In the genomic region with DNA sequence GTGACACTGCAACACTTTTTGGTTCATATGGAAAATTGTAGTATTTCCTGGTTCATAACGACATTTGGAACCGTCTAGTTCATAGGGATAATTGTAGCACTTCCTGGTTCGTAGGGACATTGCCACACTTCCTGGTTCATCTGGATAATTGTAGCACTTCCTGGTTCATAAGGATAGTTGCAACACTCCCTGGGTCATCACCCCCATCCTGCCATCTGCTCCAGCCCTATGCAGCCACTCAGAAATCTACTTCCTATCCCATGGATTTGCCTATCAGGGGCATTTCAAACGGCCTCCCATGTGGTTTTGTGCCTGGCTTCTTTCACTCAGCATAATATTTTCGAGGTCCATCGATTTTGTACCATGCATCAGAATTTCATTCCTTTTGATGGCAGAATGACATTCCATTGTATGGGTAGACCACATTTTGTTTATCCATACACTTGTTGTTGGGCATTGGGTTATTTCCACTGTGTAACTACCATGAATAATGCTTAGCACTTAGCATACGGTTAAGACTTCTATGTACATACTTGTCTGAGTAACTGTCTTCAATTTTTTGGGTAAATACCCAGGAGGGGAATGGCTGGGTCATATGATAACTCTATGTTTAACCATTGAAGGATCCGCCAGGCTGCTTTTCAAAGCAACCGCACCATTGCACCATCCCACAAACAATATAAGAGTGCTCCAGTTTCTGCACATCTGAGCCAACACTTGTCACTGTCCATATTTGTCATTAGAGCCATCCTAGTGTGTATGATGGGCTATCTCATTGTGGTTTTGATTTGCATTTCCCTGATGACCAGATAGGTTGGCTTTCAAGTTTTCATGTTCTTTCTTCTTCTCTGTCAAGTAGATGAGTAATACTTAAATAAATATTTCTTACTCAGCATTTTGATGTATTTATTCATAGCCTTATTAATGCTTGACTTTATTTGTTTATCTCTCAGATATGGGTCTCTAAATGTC, we compare ENCODE assay signal across 18 cellular contexts. TPM values are rescaled to one million over a fixed set of nuclear protein-coding genes. Genes with fewer than 3 reads are reported as not detected.
DNase-seq lines count a peak whose midpoint lies in the region; ATAC-seq and TF ChIP-seq lines count a peak whose summit lies in the region.
"Had no signal": no experiment of that assay in that cellular context is flagged by ENCODE, and none has a peak within 500 bp of the region (broad histone marks: within the 10 kb centered on the region; RNA-seq: fewer than 3 reads in every experiment).

No MANE protein-coding gene starts in this region.

- no peak overlapping the region for H2AFZ ChIP-seq in Karpas-422 (ENCODE audit: low read length)
- H2AFZ ChIP-seq: neural progenitor cell had no signal

- H4K20me1 ChIP-seq in Karpas-422 (ENCODE audit: insufficient read depth, low read depth, low read length): no peaks in the 10 kb centered on the region

- H3K79me2 ChIP-seq in Karpas-422 (ENCODE audit: low read length): peaks cover 12% of the 10 kb centered on the region

- 0 out of 2 replicates have a peak, but pooled peaks cover 4% of the 10 kb centered on the region for H3K9me2 ChIP-seq in Karpas-422 (replicated peaks; ENCODE audit: insufficient read depth, low read length)

- H3K9me3 ChIP-seq in Karpas-422 (ENCODE audit: low read length): peaks cover 22% of the 10 kb centered on the region
- H3K9me3 ChIP-seq in thymus (ENCODE audit: control insufficient read depth): peaks cover 1% of the 10 kb centered on the region
- peaks cover 0 to 44% (median 3%) of the 10 kb centered on the region in 12 donors for H3K9me3 ChIP-seq in heart left ventricle

- intact Hi-C loops in heart left ventricle (cut with DNase I): no loop called here

- no peak overlapping the region for H3K27ac Mint-ChIP-seq in activated naive CD8-positive, alpha-beta T cell
- H3K27ac Mint-ChIP-seq in activated naive CD8-positive, alpha-beta T cell treated with anti-CD3 and anti-CD28 coated beads for 36 hours: no peak overlapping the region
- peak overlapping the region; percentile 98 to 99 for H3K27ac Mint-ChIP-seq in effector memory CD8-positive, alpha-beta T cell
- H3K27ac Mint-ChIP-seq: H9, neural progenitor cell had no signal

- 97% methylated on average over 9 of the region's 9 CpGs for WGBS in thymus
- 92 to 94% (median 94%) methylated on average over 9 of the region's 9 CpGs for WGBS in heart left ventricle, 4 donors

- no peaks in the 10 kb centered on the region for H3K27me3 ChIP-seq in Karpas-422 (ENCODE audit: low read length)
- no peaks in the 10 kb centered on the region for H3K27me3 ChIP-seq in thymus (ENCODE audit: control insufficient read depth, insufficient read depth)
- no peaks in the 10 kb centered on the region for H3K27me3 ChIP-seq in heart left ventricle
- H3K27me3 ChIP-seq: neural progenitor cell, upper lobe of left lung had no signal

- TF ChIP-seq POLR2A in heart left ventricle (IDR thresholded peaks at IDR 0.05): no peak

- H3K27me3 Mint-ChIP-seq in activated naive CD8-positive, alpha-beta T cell: no peaks in the 10 kb centered on the region
- no peaks in the 10 kb centered on the region for H3K27me3 Mint-ChIP-seq in activated naive CD8-positive, alpha-beta T cell treated with anti-CD3 and anti-CD28 coated beads for 36 hours
- H3K27me3 Mint-ChIP-seq in effector memory CD8-positive, alpha-beta T cell: no peaks in the 10 kb centered on the region

- ATAC-seq in effector memory CD8-positive, alpha-beta T cell (replicated peaks): no peak
- no peak for ATAC-seq in heart left ventricle

- H3K4me1 ChIP-seq in Karpas-422 (ENCODE audit: low read length) (peaks cover 20% of the 10 kb centered on the region), thymus (ENCODE audit: control insufficient read depth, insufficient read depth, low read length) (no peaks in the 10 kb centered on the region), heart left ventricle (peaks cover 0 to 5% (median 0%) of the 10 kb centered on the region in 12 donors)
- H3K4me1 ChIP-seq: neural progenitor cell, upper lobe of left lung had no signal

- H3K4me3 ChIP-seq in Karpas-422 (ENCODE audit: low read length) (peak overlapping the region; percentile 47; the same call in 1 of the 2 replicates), thymus (ENCODE audit: low read length) (no peak overlapping the region), heart left ventricle (no peak overlapping the region)
- H3K4me3 ChIP-seq: neural progenitor cell, smooth muscle cell, upper lobe of left lung had no signal

- no peak overlapping the region for H3K4me2 ChIP-seq in Karpas-422 (ENCODE audit: low read depth, low read length, poor library complexity, severe bottlenecking)
- H3K4me2 ChIP-seq: neural progenitor cell, smooth muscle cell had no signal

- peaks cover 55% of the 10 kb centered on the region for H3K36me3 Mint-ChIP-seq in activated naive CD8-positive, alpha-beta T cell
- H3K36me3 Mint-ChIP-seq in activated naive CD8-positive, alpha-beta T cell treated with anti-CD3 and anti-CD28 coated beads for 36 hours: peaks cover 56% of the 10 kb centered on the region
- peaks cover 38% of the 10 kb centered on the region for H3K36me3 Mint-ChIP-seq in effector memory CD8-positive, alpha-beta T cell (ENCODE audit: insufficient read depth)

- peak overlapping the region; percentile 20; the same call in 1 of the 2 replicates for H3K27ac ChIP-seq in Karpas-422 (ENCODE audit: low read length)
- H3K27ac ChIP-seq in thymus (ENCODE audit: low read depth): peak overlapping the region; percentile 42
- no peak overlapping the region for H3K27ac ChIP-seq in heart left ventricle
- H3K27ac ChIP-seq: neural progenitor cell, upper lobe of left lung had no signal

- peaks cover 30% of the 10 kb centered on the region for H3K9me3 Mint-ChIP-seq in activated naive CD8-positive, alpha-beta T cell (ENCODE audit: low read depth)
- H3K9me3 Mint-ChIP-seq in activated naive CD8-positive, alpha-beta T cell treated with anti-CD3 and anti-CD28 coated beads for 36 hours: peaks cover 40% of the 10 kb centered on the region
- H3K9me3 Mint-ChIP-seq in effector memory CD8-positive, alpha-beta T cell: peaks cover 24 to 26% of the 10 kb centered on the region in 2 donors
- H3K9me3 Mint-ChIP-seq: H9, neural progenitor cell had no signal

- no peak for DNase-seq in activated naive CD8-positive, alpha-beta T cell treated with anti-CD3 and anti-CD28 coated beads for 36 hours
- DNase-seq in Karpas-422: peak; percentile 49
- DNase-seq in effector memory CD8-positive, alpha-beta T cell: no peak
- DNase-seq in heart left ventricle: no peak
- no peak for DNase-seq in NCI-H1417 (lab: John Stamatoyannopoulos, UW)
- no peak for DNase-seq in NOMO-1 treated with dmso at 0.1 percent for 144 hours (lab: John Stamatoyannopoulos, UW; ENCODE audit: unreplicated experiment)
- DNase-seq: activated CD8-positive, alpha-beta memory T cell treated with anti-CD3 and anti-CD28 coated beads, Interleukin-2, amount 50 U/mL, for 4 hours; aorta; DMS53; effector CD8-positive, alpha-beta T cell; H9; NCI-H526; Right ventricle myocardium superior; upper lobe of left lung had no signal

- peak overlapping the region; percentile 2 for H3K4me3 Mint-ChIP-seq in activated naive CD8-positive, alpha-beta T cell
- H3K4me3 Mint-ChIP-seq in activated naive CD8-positive, alpha-beta T cell treated with anti-CD3 and anti-CD28 coated beads for 36 hours: no peak overlapping the region
- H3K4me3 Mint-ChIP-seq in effector memory CD8-positive, alpha-beta T cell: peak overlapping the region; percentile 23 to 75
- H3K4me3 Mint-ChIP-seq: H9, neural progenitor cell had no signal

- H3K9ac ChIP-seq in Karpas-422 (ENCODE audit: low read length): no peak overlapping the region
- H3K9ac ChIP-seq: neural progenitor cell had no signal

- peaks cover 34% of the 10 kb centered on the region for H3K36me3 ChIP-seq in Karpas-422 (ENCODE audit: insufficient read depth, low read length)
- H3K36me3 ChIP-seq in thymus (ENCODE audit: control insufficient read depth, insufficient read depth): peaks cover 8% of the 10 kb centered on the region
- H3K36me3 ChIP-seq in heart left ventricle: peaks cover 0 to 20% (median 0%) of the 10 kb centered on the region in 9 donors
- H3K36me3 ChIP-seq: neural progenitor cell had no signal

- H3K4me1 Mint-ChIP-seq in activated naive CD8-positive, alpha-beta T cell (ENCODE audit: low read depth): peaks cover 36% of the 10 kb centered on the region
- peaks cover 30% of the 10 kb centered on the region for H3K4me1 Mint-ChIP-seq in activated naive CD8-positive, alpha-beta T cell treated with anti-CD3 and anti-CD28 coated beads for 36 hours
- H3K4me1 Mint-ChIP-seq in effector memory CD8-positive, alpha-beta T cell (ENCODE audit: low read depth in 2 of 2): peaks cover 33 to 43% of the 10 kb centered on the region in 2 donors
- H3K4me1 Mint-ChIP-seq: neural progenitor cell had no signal

- TF ChIP-seq CTCF in heart left ventricle (IDR thresholded peaks at IDR 0.05): no peak

RNA-seq across cellular contexts. Expression of gene CD99, which starts 58.3 kb away (rescaled TPM):
- 100 to 1,000 TPM; 112 to 116 TPM for total RNA-seq in activated naive CD8-positive, alpha-beta T cell treated with anti-CD3 and anti-CD28 coated beads for 36 hours
- total RNA-seq in Karpas-422 (2014; rRNA removed; shearing (Covaris generic); ENCODE audit: low replicate concordance): 24.9 and 51.3 TPM in 2 replicates
- polyA plus RNA-seq in thymus: 547 TPM
- total RNA-seq in heart left ventricle: 100 to 1,000 TPM; 216 to 475 (median 264) TPM
- 100 to 1,000 TPM; 302 to 477 TPM for polyA plus RNA-seq in heart left ventricle

Comparison
In these comparisons a context has a peak if more than half of its experiments do, and no peak if none do; other contexts are left out.
1. H3K27ac Mint-ChIP-seq: peak in effector memory CD8-positive, alpha-beta T cell (2 of 2); none in activated naive CD8-positive, alpha-beta T cell (single experiment) and activated naive CD8-positive, alpha-beta T cell treated with anti-CD3 and anti-CD28 coated beads for 36 hours (single experiment).
2. H3K27ac ChIP-seq: peak in Karpas-422 (single experiment) and thymus (single experiment); none in heart left ventricle (0 of 12).